8 cellular contexts compared by ENCODE assay signal in the genomic region with DNA sequence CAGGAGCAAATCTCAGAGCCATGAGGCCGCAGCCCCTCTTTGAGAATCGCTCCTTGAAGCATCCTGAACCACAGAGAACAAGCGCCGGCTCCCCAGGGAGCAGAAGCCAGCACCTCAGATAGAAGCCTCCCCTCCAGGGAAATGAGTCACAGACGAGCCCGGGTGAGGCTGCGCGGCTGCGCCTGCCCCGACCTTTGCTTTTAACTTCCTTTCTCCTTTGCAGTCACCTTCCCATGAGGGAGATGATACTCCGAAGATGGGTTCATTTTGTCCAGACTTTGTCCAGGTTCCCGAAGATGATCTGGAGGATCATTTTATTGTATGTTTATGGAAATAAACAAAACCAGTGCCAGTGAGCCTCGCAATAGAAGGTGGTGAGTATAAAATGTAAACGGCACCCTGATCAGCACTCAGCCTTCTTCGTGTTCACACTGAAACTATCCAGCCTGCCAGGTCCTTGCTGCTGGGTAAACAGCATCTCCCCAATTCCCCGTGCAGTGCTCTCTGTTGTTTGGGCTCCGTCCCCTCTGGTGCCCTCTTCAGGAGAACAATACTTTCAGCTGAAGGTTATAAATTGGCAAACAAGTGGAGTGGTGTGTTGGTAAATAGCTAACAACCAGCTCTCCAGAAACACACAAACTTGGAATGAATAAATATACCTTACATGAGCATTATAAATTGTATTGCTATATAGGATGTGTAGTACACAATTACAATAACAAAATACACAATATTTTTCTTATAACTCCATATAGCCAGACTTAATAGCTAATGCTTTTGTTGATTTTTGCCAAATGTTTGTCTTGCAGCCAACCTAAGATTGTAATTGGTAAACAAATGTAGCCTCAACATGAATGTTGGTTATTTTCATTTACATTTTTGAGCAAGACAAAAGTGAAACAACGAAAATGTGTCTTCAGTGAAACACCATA. TPM values are rescaled to one million over a fixed set of nuclear protein-coding genes. Genes with fewer than 3 reads are reported as not detected.
DNase-seq lines count a peak whose midpoint lies in the region; ATAC-seq and TF ChIP-seq lines count a peak whose summit lies in the region.

No MANE protein-coding gene starts in this region.

- H3K4me3 ChIP-seq in epithelial cell of proximal tubule (ENCODE audit: low read depth, low read length): peak overlapping the region; percentile 49

- peak; percentile 77 for ATAC-seq in GM19455 (IDR thresholded peaks at IDR 0.05; ENCODE audit: unreplicated experiment)
- peak; percentile 61 for ATAC-seq in HG03558 (IDR thresholded peaks at IDR 0.05; ENCODE audit: extremely low read depth, unreplicated experiment)

- no peak overlapping the region for H3K27ac ChIP-seq in substantia nigra (ENCODE audit: low read depth, low read length, poor library complexity, severe bottlenecking)

- DNase-seq in D341Med (ENCODE audit: low spot score) (peak; percentile 82), NCI-H82 (lab: John Stamatoyannopoulos, UW) (peak; percentile 78), epithelial cell of proximal tubule (ENCODE audit: low read depth) (no peak), myocyte (ENCODE audit: low read depth) (peak; percentile 87), substantia nigra (lab: John Stamatoyannopoulos, UW) (peak in 30 of 49 donors; percentile 6 to 64 (median 32))
- DNase-seq in activated CD8-positive, alpha-beta memory T cell treated with anti-CD3 and anti-CD28 coated beads, Interleukin-2, amount 50 U/mL, for 4 hours: peak; percentile 47

- TF ChIP-seq CTCF in epithelial cell of proximal tubule (conservative IDR thresholded peaks at IDR 0.05; ENCODE audit: low read depth, low read length): peak; percentile 69

RNA-seq across cellular contexts. Expression of gene TMEM181, which starts 41.4 kb away (rescaled TPM):
- 14.5 and 16.5 TPM in 2 replicates for total RNA-seq in epithelial cell of proximal tubule
- total RNA-seq in myocyte: 32.8 and 33.5 TPM in 2 replicates
- 15.7 TPM for polyA plus RNA-seq in myocyte (2012)
